Comparison of ENCODE assay signal across 13 cellular contexts in genomic region chr16:29644973-29645698, GRCh38. TPM values are rescaled to one million over a fixed set of nuclear protein-coding genes. Genes with fewer than 3 reads are reported as not detected.
DNase-seq lines count a peak whose midpoint lies in the region; ATAC-seq, FAIRE-seq and TF ChIP-seq lines count a peak whose summit lies in the region.
"Had no signal": no experiment of that assay in that cellular context is flagged by ENCODE, and none has a peak within 500 bp of the region (broad histone marks: within the 10 kb centered on the region; RNA-seq: fewer than 3 reads in every experiment).

No MANE protein-coding gene starts in this region.

- H4K20me1 ChIP-seq in SU-DHL-6 (ENCODE audit: low read depth, low read length) = no peaks in the 10 kb centered on the region

- no peaks in the 10 kb centered on the region for H3K9me3 Mint-ChIP-seq in natural killer cell
- no peaks in the 10 kb centered on the region for H3K9me3 Mint-ChIP-seq in activated CD4-positive, alpha-beta memory T cell treated with anti-CD3 and anti-CD28 coated beads for 36 hours

- H3K27ac ChIP-seq in SU-DHL-6 (ENCODE audit: low read depth, low read length) = no peak overlapping the region
- H3K27ac ChIP-seq: skin epidermis, tibial nerve had no signal

- no peaks in the 10 kb centered on the region for H3F3A ChIP-seq in SU-DHL-6 (ENCODE audit: insufficient read depth)

- no peaks in the 10 kb centered on the region for H3K9me2 ChIP-seq in SU-DHL-6 (replicated peaks; ENCODE audit: insufficient read depth, low read length)

- TF ChIP-seq POLR2A in GM12891 (IDR thresholded peaks at IDR 0.05; ENCODE audit: low read depth, low read length) = no peak

- H3K4me3 Mint-ChIP-seq in natural killer cell = no peak overlapping the region
- no peak overlapping the region for H3K4me3 Mint-ChIP-seq in activated CD4-positive, alpha-beta memory T cell treated with anti-CD3 and anti-CD28 coated beads for 36 hours
- H3K4me3 Mint-ChIP-seq: activated T-cell treated with anti-CD3 and anti-CD28 coated beads, Interleukin-2, amount 50 U/mL, for 72 hours had no signal

- CTCF ChIA-PET in activated CD4-positive, alpha-beta memory T cell treated with anti-CD3 and anti-CD28 coated beads for 36 hours (lab: Charles Lee) = interaction anchor here (0.6 kb wide), 1 partner anchor 953 kb away, joined by 3 read pairs; no protein-coding TSS in a partner anchor

- intact Hi-C loops in natural killer cell (cut with micrococcal nuclease) = loop anchor here (10.0 kb wide), 1 partner anchor 60 kb away; no protein-coding TSS in a partner anchor
- intact Hi-C loops in activated CD4-positive, alpha-beta memory T cell treated with anti-CD3 and anti-CD28 coated beads for 36 hours (cut with micrococcal nuclease) = loop anchor here (2.0 kb wide), 1 partner anchor 18 kb away; the partner anchor contains the start of gene SPN

- no peaks in the 10 kb centered on the region for H3K79me2 ChIP-seq in SU-DHL-6 (ENCODE audit: insufficient read depth, low read length)

- no peaks in the 10 kb centered on the region for H3K36me3 ChIP-seq in SU-DHL-6 (ENCODE audit: low read length)
- H3K36me3 ChIP-seq: tibial nerve had no signal

- no peak for TF ChIP-seq CTCF in SU-DHL-6 (IDR thresholded peaks at IDR 0.05; ENCODE audit: insufficient read depth, low read length, poor library complexity, severe bottlenecking)
- no peak for TF ChIP-seq CTCF in natural killer cell (IDR thresholded peaks at IDR 0.05)

- no peak overlapping the region for H3K4me2 ChIP-seq in SU-DHL-6 (ENCODE audit: low read depth, low read length, poor library complexity, severe bottlenecking)

- peak overlapping the region; percentile 37 for H2AFZ ChIP-seq in SU-DHL-6 (ENCODE audit: low read depth, low read length, severe bottlenecking)

- no peak overlapping the region for H3K9ac ChIP-seq in SU-DHL-6 (ENCODE audit: low read length)

- peak; percentile 35 for ATAC-seq in HG02642 (IDR thresholded peaks at IDR 0.05; ENCODE audit: poor library complexity, unreplicated experiment)
- ATAC-seq in natural killer cell = no peak
- ATAC-seq in GM21576 (IDR thresholded peaks at IDR 0.05; ENCODE audit: unreplicated experiment) = no peak
- ATAC-seq: activated T-cell treated with anti-CD3 and anti-CD28 coated beads, Interleukin-2, amount 50 U/mL, for 72 hours had no signal

- H3K9me3 ChIP-seq in SU-DHL-6 (ENCODE audit: insufficient read depth, low read length) = no peaks in the 10 kb centered on the region
- H3K9me3 ChIP-seq: tibial nerve had no signal

- peak overlapping the region; percentile 65 to 73 for H3K27ac Mint-ChIP-seq in natural killer cell
- H3K27ac Mint-ChIP-seq in activated CD4-positive, alpha-beta memory T cell treated with anti-CD3 and anti-CD28 coated beads for 36 hours = no peak overlapping the region

- no peaks in the 10 kb centered on the region for H3K27me3 ChIP-seq in SU-DHL-6 (ENCODE audit: low read length)
- H3K27me3 ChIP-seq: tibial nerve had no signal

- no peak for DNase-seq in GM12891 (ENCODE audit: insufficient read length, low spot score)
- no peak for DNase-seq in natural killer cell
- DNase-seq in activated gamma-delta T cell treated with Interleukin-2 at 50 U/mL for 16 hours = no peak
- DNase-seq in DMS 273 treated with DMSO at 0.1 percent for 48 hours (lab: John Stamatoyannopoulos, UW) = no peak
- no peak for DNase-seq in activated CD4-positive, alpha-beta memory T cell treated with anti-CD3 and anti-CD28 coated beads for 36 hours
- DNase-seq: activated T-cell treated with anti-CD3 and anti-CD28 coated beads, Interleukin-2, amount 50 U/mL, for 72 hours; left cardiac atrium; SIG-M5 had no signal

- no peaks in the 10 kb centered on the region for H3K27me3 Mint-ChIP-seq in natural killer cell (ENCODE audit: low read depth in 2 of 2)
- H3K27me3 Mint-ChIP-seq in activated CD4-positive, alpha-beta memory T cell treated with anti-CD3 and anti-CD28 coated beads for 36 hours = no peaks in the 10 kb centered on the region

- FAIRE-seq in GM12891 (lab: Jason Lieb, UNC) = no peak

- H3K4me1 Mint-ChIP-seq in natural killer cell = peaks cover 37 to 42% of the 10 kb centered on the region in 2 donors
- peaks cover 36% of the 10 kb centered on the region for H3K4me1 Mint-ChIP-seq in activated CD4-positive, alpha-beta memory T cell treated with anti-CD3 and anti-CD28 coated beads for 36 hours (ENCODE audit: low read depth)

- POLR2A ChIA-PET in activated CD4-positive, alpha-beta memory T cell treated with anti-CD3 and anti-CD28 coated beads for 36 hours (lab: Charles Lee) = no interaction called here

- no peaks in the 10 kb centered on the region for H3K36me3 Mint-ChIP-seq in natural killer cell
- no peaks in the 10 kb centered on the region for H3K36me3 Mint-ChIP-seq in activated CD4-positive, alpha-beta memory T cell treated with anti-CD3 and anti-CD28 coated beads for 36 hours

- no peak overlapping the region for H3K4me3 ChIP-seq in SU-DHL-6 (ENCODE audit: insufficient read depth, low read length, poor library complexity, severe bottlenecking)
- H3K4me3 ChIP-seq: skin epidermis, tibial nerve had no signal

TF ChIP-seq in GM12891, 5 proteins besides CTCF, POLR2A, EP300 and RAD21:
- TF ChIP-seq PAX5 (IDR thresholded peaks at IDR 0.05; ENCODE audit: insufficient read depth, low read length, severe bottlenecking) (no peak), SPI1 (IDR thresholded peaks at IDR 0.05; ENCODE audit: low read depth, low read length) (no peak), POLR2AphosphoS5 (IDR thresholded peaks at IDR 0.05; ENCODE audit: low read depth, low read length) (peak; percentile 51; the same call in 1 of the 2 replicates)

RNA-seq across cellular contexts. Expression of gene SPN, which starts 17.9 kb away (rescaled TPM):
- polyA plus RNA-seq in GM12891 (2012; ENCODE audit: low read depth, missing spikeins) = 76.7 TPM
- 100 to 1,000 TPM; 373 to 439 (median 435) TPM for total RNA-seq in natural killer cell
- 100 to 1,000 TPM; 109 to 114 TPM for total RNA-seq in activated CD4-positive, alpha-beta memory T cell treated with anti-CD3 and anti-CD28 coated beads for 36 hours

RNA-seq across cellular contexts. Expression of gene QPRT, which starts 33.8 kb away (rescaled TPM):
- 38.4 TPM for polyA plus RNA-seq in GM12891 (2012; ENCODE audit: low read depth, missing spikeins)
- 1 to 10 TPM; 2.5 to 6.3 (median 4.7) TPM for total RNA-seq in natural killer cell
- total RNA-seq in activated CD4-positive, alpha-beta memory T cell treated with anti-CD3 and anti-CD28 coated beads for 36 hours = 1 to 10 TPM; 8.7 to 9.7 TPM
